12 cellular contexts compared by ENCODE assay signal in genomic region chr19:42427313-42427712, GRCh38. TPM values are rescaled to one million over a fixed set of nuclear protein-coding genes. Genes with fewer than 3 reads are reported as not detected.
A peak's percentile ranks its signal among the peaks of the same experiment; 100 is the strongest.
DNase-seq lines count a peak whose midpoint lies in the region; ATAC-seq lines count a peak whose summit lies in the region.
"Had no signal": no experiment of that assay in that cellular context is flagged by ENCODE, and none has a peak within 500 bp of the region (broad histone marks: within the 10 kb centered on the region; RNA-seq: fewer than 3 reads in every experiment).

Gene LIPE (minus strand): TSS chr19:42427388. CDS start chr19:42427149, 239 bp downstream.

- H3K4me2 ChIP-seq in mesenchymal stem cell (ENCODE audit: low read length, poor library complexity, severe bottlenecking) = no peak within 1 kb of the TSS

- peaks cover 4% of the 10 kb centered on the region for H3K27me3 Mint-ChIP-seq in activated CD8-positive, alpha-beta memory T cell treated with anti-CD3 and anti-CD28 coated beads, Interleukin-2, amount 10 ng/mL, durations not matched to agents 7 days and 5 days

- H3K27ac ChIP-seq in mesenchymal stem cell (ENCODE audit: low read length, poor library complexity, severe bottlenecking) (no peak within 1 kb of the TSS), thymus (ENCODE audit: low read depth) (no peak within 1 kb of the TSS)

- H3K27ac Mint-ChIP-seq in activated CD8-positive, alpha-beta memory T cell treated with anti-CD3 and anti-CD28 coated beads, Interleukin-2, amount 10 ng/mL, durations not matched to agents 7 days and 5 days = no peak within 1 kb of the TSS

- H4K91ac ChIP-seq in mesenchymal stem cell (ENCODE audit: low read length) = no peak within 1 kb of the TSS

- CTCF ChIA-PET in activated CD8-positive, alpha-beta memory T cell treated with anti-CD3 and anti-CD28 coated beads, Interleukin-2, amount 10 ng/mL, durations not matched to agents 7 days and 5 days (lab: Charles Lee) = interaction anchor here (1.8 to 1.9 kb wide), 2 partner anchors 11 to 14 kb away, joined by 5 to 9 read pairs; no protein-coding TSS in a partner anchor

- H3K36me3 ChIP-seq in mesenchymal stem cell (ENCODE audit: control insufficient read depth in 1 of 2, insufficient read depth in 2 of 2, low read depth in 1 of 2, low read length in 2 of 2) (no peaks in the 10 kb centered on the region), thymus (ENCODE audit: control insufficient read depth, insufficient read depth) (no peaks in the 10 kb centered on the region)

- H3K4ac ChIP-seq in mesenchymal stem cell (ENCODE audit: low read depth in 1 of 2, low read length in 2 of 2) = no peak within 1 kb of the TSS

- H3K4me1 Mint-ChIP-seq in activated CD8-positive, alpha-beta memory T cell treated with anti-CD3 and anti-CD28 coated beads, Interleukin-2, amount 10 ng/mL, durations not matched to agents 7 days and 5 days = peaks cover 10% of the 10 kb centered on the region

- no peak within 1 kb of the TSS for H2BK120ac ChIP-seq in mesenchymal stem cell (ENCODE audit: low read depth, low read length)

- H2AK5ac ChIP-seq in mesenchymal stem cell (ENCODE audit: low read length, severe bottlenecking) = no peak within 1 kb of the TSS

- no peak for ATAC-seq in activated CD8-positive, alpha-beta memory T cell treated with anti-CD3 and anti-CD28 coated beads, Interleukin-2, amount 10 ng/mL, durations not matched to agents 7 days and 5 days

- no peaks in the 10 kb centered on the region for H3K79me1 ChIP-seq in mesenchymal stem cell (replicated peaks; ENCODE audit: low read length, poor library complexity, severe bottlenecking)

- 42% methylated on average over 2 of the region's 4 CpGs for WGBS in mesenchymal stem cell
- WGBS in thymus = 96% methylated on average over 4 of the region's 4 CpGs

- no peaks in the 10 kb centered on the region for H3K36me3 Mint-ChIP-seq in activated CD8-positive, alpha-beta memory T cell treated with anti-CD3 and anti-CD28 coated beads, Interleukin-2, amount 10 ng/mL, durations not matched to agents 7 days and 5 days

- H3K4me1 ChIP-seq in mesenchymal stem cell (ENCODE audit: control insufficient read depth, insufficient read depth, low read depth, low read length) (peaks cover 15% of the 10 kb centered on the region), thymus (ENCODE audit: control insufficient read depth, insufficient read depth, low read length) (peaks cover 10% of the 10 kb centered on the region)

- no peak within 1 kb of the TSS for H3K18ac ChIP-seq in mesenchymal stem cell (ENCODE audit: low read depth in 1 of 2, low read length in 2 of 2)

- H2AFZ ChIP-seq in mesenchymal stem cell (ENCODE audit: low read depth, low read length) = no peak within 1 kb of the TSS

- H3K9ac ChIP-seq in mesenchymal stem cell (ENCODE audit: low read length) = no peak within 1 kb of the TSS

- no peak within 1 kb of the TSS for H3K23ac ChIP-seq in mesenchymal stem cell (ENCODE audit: low read length in 2 of 2)

- H2BK12ac ChIP-seq in mesenchymal stem cell (ENCODE audit: low read length in 2 of 2) = peak within 1 kb of the TSS in 1 of 2 experiments; percentile 18

- H4K8ac ChIP-seq in mesenchymal stem cell (ENCODE audit: low read length) = no peak within 1 kb of the TSS

- H2BK15ac ChIP-seq in mesenchymal stem cell (ENCODE audit: low read depth, poor library complexity, severe bottlenecking) = no peak within 1 kb of the TSS

- H3K9me3 ChIP-seq in mesenchymal stem cell (ENCODE audit: control insufficient read depth, low read length) (no peaks in the 10 kb centered on the region), thymus (ENCODE audit: control insufficient read depth) (peaks cover 1% of the 10 kb centered on the region)

- DNase-seq in activated CD8-positive, alpha-beta memory T cell treated with anti-CD3 and anti-CD28 coated beads, Interleukin-2, amount 10 ng/mL, durations not matched to agents 7 days and 5 days = no peak
- no peak for DNase-seq in activated CD8-positive, alpha-beta memory T cell treated with anti-CD3 and anti-CD28 coated beads, Interleukin-2, amount 50 U/mL, for 48 hours
- DNase-seq in amniotic epithelial cell (ENCODE audit: low read depth) (peak; percentile 58), mesenchymal stem cell (peak; percentile 71), COLO829 (ENCODE audit: low spot score) (no peak), NCI-H510A (lab: John Stamatoyannopoulos, UW) (no peak)
- DNase-seq in stimulated activated CD4-positive, alpha-beta T cell treated with anti-CD3 and anti-CD28 coated beads, Interleukin-12 subunit alpha, Interleukin-12 subunit beta, amount 100 ng/mL, for 4 hours = no peak
- DNase-seq: aorta, IMR-90, kidney, NCI-H2081 treated with DMSO at 0.1 percent for 48 hours had no signal

- H3K9me3 Mint-ChIP-seq in activated CD8-positive, alpha-beta memory T cell treated with anti-CD3 and anti-CD28 coated beads, Interleukin-2, amount 10 ng/mL, durations not matched to agents 7 days and 5 days (ENCODE audit: low read depth) = no peaks in the 10 kb centered on the region

- H3K4me3 ChIP-seq in mesenchymal stem cell (ENCODE audit: insufficient read depth in 1 of 2, low read depth in 1 of 2, low read length in 2 of 2) = no peak within 1 kb of the TSS
- no peak within 1 kb of the TSS for H3K4me3 ChIP-seq in thymus (ENCODE audit: low read length)

- H3K4me3 Mint-ChIP-seq in activated CD8-positive, alpha-beta memory T cell treated with anti-CD3 and anti-CD28 coated beads, Interleukin-2, amount 10 ng/mL, durations not matched to agents 7 days and 5 days = no peak within 1 kb of the TSS

- H3K27me3 ChIP-seq in mesenchymal stem cell (ENCODE audit: control insufficient read depth in 1 of 2, insufficient read depth in 1 of 2, low read length in 2 of 2) = peaks cover 14 to 17% of the 10 kb centered on the region in 2 experiments
- H3K27me3 ChIP-seq in thymus (ENCODE audit: control insufficient read depth, insufficient read depth) = no peaks in the 10 kb centered on the region

- H2BK5ac ChIP-seq in mesenchymal stem cell (ENCODE audit: low read depth, low read length, poor library complexity, severe bottlenecking) = no peak within 1 kb of the TSS

- H3K14ac ChIP-seq in mesenchymal stem cell (ENCODE audit: low read length in 2 of 2) = no peak within 1 kb of the TSS

RNA-seq across cellular contexts. Expression of gene LIPE, which starts in this region (rescaled TPM):
- 10 to 100 TPM; 41.5 to 44.6 TPM for total RNA-seq in activated CD8-positive, alpha-beta memory T cell treated with anti-CD3 and anti-CD28 coated beads, Interleukin-2, amount 10 ng/mL, durations not matched to agents 7 days and 5 days
- polyA plus RNA-seq in mesenchymal stem cell (2013, experiment 1 of 2) = 1.6 TPM
- 2.0 TPM for polyA plus RNA-seq in mesenchymal stem cell (2013, experiment 2 of 2)
- polyA plus RNA-seq in thymus = 12.9 TPM

Comparison
In these comparisons a context has a peak if more than half of its experiments do, and no peak if none do; other contexts are left out.
1. DNase-seq: peak in amniotic epithelial cell (single experiment) and mesenchymal stem cell (single experiment); none in activated CD8-positive, alpha-beta memory T cell treated with anti-CD3 and anti-CD28 coated beads, Interleukin-2, amount 10 ng/mL, durations not matched to agents 7 days and 5 days (single experiment), activated CD8-positive, alpha-beta memory T cell treated with anti-CD3 and anti-CD28 coated beads, Interleukin-2, amount 50 U/mL, for 48 hours (single experiment), COLO829 (single experiment), stimulated activated CD4-positive, alpha-beta T cell treated with anti-CD3 and anti-CD28 coated beads, Interleukin-12 subunit alpha, Interleukin-12 subunit beta, amount 100 ng/mL, for 4 hours (single experiment) and NCI-H510A (single experiment).